Comparison of ENCODE assay signal across 12 cellular contexts in genomic region chr11:72426758-72427157, GRCh38.
"Had no signal": no experiment of that assay in that cellular context is flagged by ENCODE, and none has a peak within 500 bp of the region (broad histone marks: within the 10 kb centered on the region; RNA-seq: fewer than 3 reads in every experiment).

No MANE protein-coding gene starts in this region.

- H3K9me3 Mint-ChIP-seq: activated CD8-positive, alpha-beta T cell treated with anti-CD3 and anti-CD28 coated beads for 36 hours; activated naive CD8-positive, alpha-beta T cell treated with anti-CD3 and anti-CD28 coated beads for 36 hours; activated T-cell treated with anti-CD3 and anti-CD28 coated beads, Interleukin-2, amount 50 U/mL, for 72 hours; naive B cell had no signal

- H3K4me3 Mint-ChIP-seq: activated CD8-positive, alpha-beta T cell treated with anti-CD3 and anti-CD28 coated beads for 36 hours; activated naive CD8-positive, alpha-beta T cell treated with anti-CD3 and anti-CD28 coated beads for 36 hours; activated T-cell treated with anti-CD3 and anti-CD28 coated beads, Interleukin-2, amount 50 U/mL, for 72 hours; naive B cell had no signal

- DNase-seq: activated CD4-positive, alpha-beta T cell treated with anti-CD3 and anti-CD28 coated beads for 4 hours; activated CD8-positive, alpha-beta memory T cell treated with anti-CD3 and anti-CD28 coated beads, Interleukin-2, amount 50 U/mL, for 4 hours; activated CD8-positive, alpha-beta T cell treated with anti-CD3 and anti-CD28 coated beads for 36 hours; activated gamma-delta T cell treated with Interleukin-2 at 50 U/mL for 16 hours; activated naive CD8-positive, alpha-beta T cell treated with anti-CD3 and anti-CD28 coated beads for 36 hours; activated T-cell treated with anti-CD3 and anti-CD28 coated beads, Interleukin-2, amount 50 U/mL, for 72 hours; aorta; glutamatergic neuron; left cardiac atrium; naive B cell; T1000; tibial artery had no signal

- H3K27ac Mint-ChIP-seq: activated CD8-positive, alpha-beta T cell treated with anti-CD3 and anti-CD28 coated beads for 36 hours; activated naive CD8-positive, alpha-beta T cell treated with anti-CD3 and anti-CD28 coated beads for 36 hours; activated T-cell treated with anti-CD3 and anti-CD28 coated beads, Interleukin-2, amount 50 U/mL, for 72 hours had no signal

- H3K27me3 Mint-ChIP-seq: activated CD8-positive, alpha-beta T cell treated with anti-CD3 and anti-CD28 coated beads for 36 hours; activated naive CD8-positive, alpha-beta T cell treated with anti-CD3 and anti-CD28 coated beads for 36 hours; naive B cell had no signal
